Comparison of ENCODE assay signal across 14 cellular contexts in the genomic region with DNA sequence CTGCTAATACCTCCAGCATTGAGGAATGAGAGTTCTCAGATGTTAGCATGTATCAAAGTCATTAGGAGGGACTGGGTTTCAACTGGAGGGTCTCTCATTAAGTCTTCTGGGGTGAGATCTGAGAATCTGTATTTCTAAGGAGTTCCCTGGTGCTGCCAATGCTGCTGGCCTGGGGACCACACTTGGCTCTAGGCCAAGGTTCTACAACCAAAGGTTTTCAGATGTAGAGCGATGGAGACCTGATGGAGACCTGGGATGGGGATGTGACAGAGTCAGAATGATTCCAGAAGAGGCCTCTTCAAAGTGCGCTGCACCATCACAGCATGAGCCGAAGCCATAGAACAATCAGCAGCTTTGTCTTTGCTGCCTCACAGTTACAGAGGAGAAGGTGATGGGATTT. TPM values are rescaled to one million over a fixed set of nuclear protein-coding genes. Genes with fewer than 3 reads are reported as not detected.
"Had no signal": no experiment of that assay in that cellular context is flagged by ENCODE, and none has a peak within 500 bp of the region (broad histone marks: within the 10 kb centered on the region; RNA-seq: fewer than 3 reads in every experiment).

No MANE protein-coding gene starts in this region.

- H3K27ac Mint-ChIP-seq: activated T-helper 2 cell treated with anti-CD3 and anti-CD28 coated beads, Interferon-gamma antibody, Interleukin-2, Interleukin-4, amounts not matched to agents 10 μg/mL and 5 μg/mL and 100 μg/mL, durations not matched to agents 14 hours and 24 hours and 36 hours; nephron had no signal

- H3K27ac ChIP-seq: esophagus squamous epithelium, foreskin keratinocyte, sigmoid colon, SK-N-MC had no signal

- H3K4me3 ChIP-seq: esophagus squamous epithelium, sigmoid colon, SK-N-MC, upper lobe of right lung had no signal

- H3K9me3 ChIP-seq: esophagus squamous epithelium, sigmoid colon, upper lobe of right lung had no signal

- H3K36me3 ChIP-seq: esophagus squamous epithelium, sigmoid colon, upper lobe of right lung had no signal

- H3K4me3 Mint-ChIP-seq: nephron had no signal

- DNase-seq: activated CD8-positive, alpha-beta T cell treated with anti-CD3 and anti-CD28 coated beads, Interleukin-2, amount 10 ng/mL, durations not matched to agents 7 days and 5 days; esophagus squamous epithelium; foreskin keratinocyte; left colon; mammary epithelial cell; sigmoid colon; stimulated activated CD4-positive, alpha-beta T cell treated with anti-CD3 and anti-CD28 coated beads, Interleukin-12 subunit alpha, Interleukin-12 subunit beta, amount 100 ng/mL, for 4 hours; stimulated activated naive CD4-positive, alpha-beta T cell; upper lobe of right lung had no signal

- H3K4me1 ChIP-seq: foreskin keratinocyte, sigmoid colon had no signal

- ATAC-seq: activated CD4-positive, CD25-positive, alpha-beta regulatory T cell treated with anti-CD3 and anti-CD28 coated beads, Interleukin-2, amount 50 U/mL, for 24 hours; activated CD8-positive, alpha-beta T cell treated with anti-CD3 and anti-CD28 coated beads, Interleukin-2, amount 10 ng/mL, durations not matched to agents 7 days and 5 days; foreskin keratinocyte; left colon; upper lobe of right lung had no signal

- H3K27me3 ChIP-seq: upper lobe of right lung had no signal

- H3K9me3 Mint-ChIP-seq: activated T-helper 2 cell treated with anti-CD3 and anti-CD28 coated beads, Interferon-gamma antibody, Interleukin-2, Interleukin-4, amounts not matched to agents 10 μg/mL and 5 μg/mL and 100 μg/mL, durations not matched to agents 14 hours and 24 hours and 36 hours; nephron had no signal

RNA-seq across cellular contexts. Expression of gene ST8SIA6, which starts 27.2 kb away (rescaled TPM):
- total RNA-seq: activated CD8-positive, alpha-beta T cell treated with anti-CD3 and anti-CD28 coated beads, Interleukin-2, amount 10 ng/mL, durations not matched to agents 7 days and 5 days; activated T-helper 2 cell treated with anti-CD3 and anti-CD28 coated beads, Interferon-gamma antibody, Interleukin-2, Interleukin-4, amounts not matched to agents 10 μg/mL and 5 μg/mL and 100 μg/mL, durations not matched to agents 14 hours and 24 hours and 36 hours; astrocyte had no signal
- polyA plus RNA-seq: foreskin keratinocyte, mammary epithelial cell had no signal
